Comparison of ENCODE assay signal across 8 cellular contexts in genomic region chr6:115896538-115897129, GRCh38.
A peak's percentile ranks its signal among the peaks of the same experiment; 100 is the strongest.
DNase-seq lines count a peak whose midpoint lies in the region; ATAC-seq and TF ChIP-seq lines count a peak whose summit lies in the region.

No MANE protein-coding gene starts in this region.

- peak; percentile 43 for ATAC-seq in HG02571 (IDR thresholded peaks at IDR 0.05; ENCODE audit: unreplicated experiment)
- ATAC-seq in HG02938 (IDR thresholded peaks at IDR 0.05; ENCODE audit: unreplicated experiment) = no peak

- DNase-seq in NOMO-1 treated with DMSO at 0.1 percent for 48 hours (lab: John Stamatoyannopoulos, UW; ENCODE audit: unreplicated experiment) = peak; percentile 13
- DNase-seq in NOMO-1 treated with dmso at 0.1 percent for 144 hours (lab: John Stamatoyannopoulos, UW; ENCODE audit: unreplicated experiment) = no peak
- peak; percentile 16 for DNase-seq in NCI-H345 treated with DMSO at 0.1 percent for 48 hours (lab: John Stamatoyannopoulos, UW; ENCODE audit: unreplicated experiment)
- peak; percentile 57 for DNase-seq in choroid plexus epithelial cell (ENCODE audit: low read depth)
- DNase-seq in middle frontal gyrus (ENCODE audit: extremely low spot score, low spot score) = peak; percentile 40
- DNase-seq in NCI-H2107 (lab: John Stamatoyannopoulos, UW) = no peak

- peak; percentile 78 for TF ChIP-seq CTCF in choroid plexus epithelial cell (conservative IDR thresholded peaks at IDR 0.05; ENCODE audit: low read depth, low read length)

- H3K4me3 ChIP-seq in choroid plexus epithelial cell (ENCODE audit: low read depth, low read length) = no peak overlapping the region

Comparison
In these comparisons a context has a peak if more than half of its experiments do, and no peak if none do; other contexts are left out.
1. DNase-seq: peak in NOMO-1 treated with DMSO at 0.1 percent for 48 hours (single experiment), NCI-H345 treated with DMSO at 0.1 percent for 48 hours (single experiment), choroid plexus epithelial cell (single experiment) and middle frontal gyrus (single experiment); none in NOMO-1 treated with dmso at 0.1 percent for 144 hours (single experiment) and NCI-H2107 (single experiment).